ENCODE assay signal across 8 cellular contexts in the genomic region with DNA sequence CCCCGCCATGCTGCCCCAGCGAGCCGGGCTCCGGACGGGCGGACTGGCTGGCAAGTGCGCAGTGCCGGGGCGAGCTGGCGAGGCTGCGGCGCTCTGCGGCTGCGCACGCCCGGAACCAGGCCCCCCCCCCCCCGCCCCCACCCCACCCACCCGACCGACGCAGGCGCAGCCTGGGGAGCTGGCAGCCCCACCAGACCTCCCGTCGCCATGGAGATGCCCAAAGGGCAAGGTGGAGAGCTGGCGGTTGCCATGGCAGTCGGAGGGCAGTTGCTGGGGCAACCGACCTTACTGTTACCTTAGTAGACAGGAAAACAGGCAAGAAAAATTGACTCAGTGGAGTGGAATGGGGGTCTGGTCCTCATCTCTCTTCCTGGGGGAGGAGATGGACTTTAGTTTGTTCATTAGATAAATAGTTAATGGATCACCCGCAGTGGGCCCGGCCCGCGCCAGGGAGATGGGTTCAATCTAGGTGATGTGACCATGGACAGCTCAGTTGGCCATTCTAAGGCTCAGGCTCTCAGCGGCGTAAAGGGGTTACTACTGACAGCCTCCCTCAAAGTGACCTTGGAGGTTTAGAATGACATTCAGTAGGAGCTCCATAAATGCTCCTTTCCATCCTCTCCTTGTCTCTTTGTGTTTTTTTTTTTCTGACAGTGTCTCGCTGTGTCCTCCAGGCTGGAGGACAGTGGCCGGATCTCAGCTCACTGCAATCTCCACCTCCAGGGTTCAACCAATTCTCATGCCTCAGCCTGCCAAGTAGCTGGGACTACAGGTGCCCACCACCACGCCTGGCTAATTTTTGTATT. TPM values are rescaled to one million over a fixed set of nuclear protein-coding genes. Genes with fewer than 3 reads are reported as not detected.
DNase-seq lines count a peak whose midpoint lies in the region; ATAC-seq and TF ChIP-seq lines count a peak whose summit lies in the region.

A gene with protein sequence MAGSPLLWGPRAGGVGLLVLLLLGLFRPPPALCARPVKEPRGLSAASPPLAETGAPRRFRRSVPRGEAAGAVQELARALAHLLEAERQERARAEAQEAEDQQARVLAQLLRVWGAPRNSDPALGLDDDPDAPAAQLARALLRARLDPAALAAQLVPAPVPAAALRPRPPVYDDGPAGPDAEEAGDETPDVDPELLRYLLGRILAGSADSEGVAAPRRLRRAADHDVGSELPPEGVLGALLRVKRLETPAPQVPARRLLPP (minus strand): TSS at position 87 of the 806 bp plus-strand sequence. CDS start 78 bp downstream, at position 9.

- no peaks in the 10 kb centered on the region for H3K27me3 ChIP-seq in CD8-positive, alpha-beta T cell (ENCODE audit: insufficient read depth, low read length)

- peaks cover 8% of the 10 kb centered on the region for H3K4me1 ChIP-seq in CD8-positive, alpha-beta T cell (ENCODE audit: insufficient read depth, low read length)

- H3K9me3 ChIP-seq in CD8-positive, alpha-beta T cell (ENCODE audit: low read length): no peaks in the 10 kb centered on the region

- H3K36me3 ChIP-seq in CD8-positive, alpha-beta T cell (ENCODE audit: insufficient read depth, low read length): no peaks in the 10 kb centered on the region

- peaks cover 14% of the 10 kb centered on the region for H3K4me1 Mint-ChIP-seq in CD8-positive, alpha-beta T cell (ENCODE audit: low read depth)
- peaks cover 6% of the 10 kb centered on the region for H3K4me1 Mint-ChIP-seq in glutamatergic neuron (ENCODE audit: low read depth, unreplicated experiment)

- CTCF ChIA-PET in CD8-positive, alpha-beta T cell (lab: Charles Lee): no interaction called here

- no peaks in the 10 kb centered on the region for H3K9me3 Mint-ChIP-seq in CD8-positive, alpha-beta T cell
- peaks cover 6% of the 10 kb centered on the region for H3K9me3 Mint-ChIP-seq in glutamatergic neuron (ENCODE audit: unreplicated experiment)

- TF ChIP-seq CTCF in CD8-positive, alpha-beta T cell (IDR thresholded peaks at IDR 0.05): no peak
- TF ChIP-seq CTCF in glutamatergic neuron (IDR thresholded peaks at IDR 0.05; ENCODE audit: partially characterized antibody, unreplicated experiment): no peak

- peak in 6 of 7 experiments; percentile 3 to 68 (median 22) for DNase-seq in CD8-positive, alpha-beta T cell
- peak; percentile 80 for DNase-seq in NCI-H1105 treated with DMSO at 0.1 percent for 48 hours (lab: John Stamatoyannopoulos, UW)
- DNase-seq in activated CD4-positive, alpha-beta T cell treated with anti-CD3 and anti-CD28 coated beads, Interleukin-2, amount 50 U/mL, for 1 hour: peak; percentile 58
- DNase-seq in glutamatergic neuron: peak; percentile 38

- POLR2A ChIA-PET in CD8-positive, alpha-beta T cell (lab: Charles Lee): no interaction called here

- peak; percentile 46 for ATAC-seq in CD8-positive, alpha-beta T cell
- ATAC-seq in GM18867 (IDR thresholded peaks at IDR 0.05; ENCODE audit: unreplicated experiment): no peak
- ATAC-seq in HG03460 (IDR thresholded peaks at IDR 0.05; ENCODE audit: unreplicated experiment): no peak
- no peak for ATAC-seq in HG02610 (IDR thresholded peaks at IDR 0.05; ENCODE audit: unreplicated experiment)

- peaks cover 21% of the 10 kb centered on the region for H3K27me3 Mint-ChIP-seq in CD8-positive, alpha-beta T cell (ENCODE audit: low read depth)
- H3K27me3 Mint-ChIP-seq in glutamatergic neuron (ENCODE audit: unreplicated experiment): peaks cover 9% of the 10 kb centered on the region

- intact Hi-C loops in CD8-positive, alpha-beta T cell (cut with DNase I, micrococcal nuclease): no loop called here

- H3K27ac Mint-ChIP-seq in CD8-positive, alpha-beta T cell: no peak within 1 kb of the TSS
- peak within 1 kb of the TSS; percentile 93 for H3K27ac Mint-ChIP-seq in glutamatergic neuron (ENCODE audit: unreplicated experiment)

- peak within 1 kb of the TSS; percentile 49 for H3K4me3 ChIP-seq in CD8-positive, alpha-beta T cell (ENCODE audit: low read depth, low read length)
- H3K4me3 ChIP-seq in skin epidermis: peak within 1 kb of the TSS in 6 of 7 experiments; percentile 8 to 40 (median 22)

- no peaks in the 10 kb centered on the region for H3K36me3 Mint-ChIP-seq in CD8-positive, alpha-beta T cell
- H3K36me3 Mint-ChIP-seq in glutamatergic neuron (ENCODE audit: unreplicated experiment): no peaks in the 10 kb centered on the region

- H3K4me3 Mint-ChIP-seq in CD8-positive, alpha-beta T cell: peak within 1 kb of the TSS; percentile 85
- peak within 1 kb of the TSS; percentile 97 for H3K4me3 Mint-ChIP-seq in glutamatergic neuron (ENCODE audit: unreplicated experiment)

- H3K27ac ChIP-seq in CD8-positive, alpha-beta T cell (ENCODE audit: low read depth, low read length): peak within 1 kb of the TSS; percentile 11
- no peak within 1 kb of the TSS for H3K27ac ChIP-seq in skin epidermis

RNA-seq across cellular contexts. Expression of the gene that starts here (rescaled TPM):
- total RNA-seq in CD8-positive, alpha-beta T cell: 1 to 10 TPM; 4.4 to 4.9 TPM
- 127 TPM for total RNA-seq in glutamatergic neuron (ENCODE audit: unreplicated experiment)

Comparison
In these comparisons a context has a peak if more than half of its experiments do, and no peak if none do; other contexts are left out.
1. RNA of the gene that starts here (total RNA-seq): 127 TPM in glutamatergic neuron (single experiment); 4.4 to 4.9 TPM in CD8-positive, alpha-beta T cell; every median in the first group is over 10 times any median in the second.
2. DNase-seq: peak in every context shown above with its lines; median percentile 80 in NCI-H1105 treated with DMSO at 0.1 percent for 48 hours; 58 in activated CD4-positive, alpha-beta T cell treated with anti-CD3 and anti-CD28 coated beads, Interleukin-2, amount 50 U/mL, for 1 hour; 38 in glutamatergic neuron; 22 in CD8-positive, alpha-beta T cell.